ENCODE assay signal across 1 cellular context in the genomic region with DNA sequence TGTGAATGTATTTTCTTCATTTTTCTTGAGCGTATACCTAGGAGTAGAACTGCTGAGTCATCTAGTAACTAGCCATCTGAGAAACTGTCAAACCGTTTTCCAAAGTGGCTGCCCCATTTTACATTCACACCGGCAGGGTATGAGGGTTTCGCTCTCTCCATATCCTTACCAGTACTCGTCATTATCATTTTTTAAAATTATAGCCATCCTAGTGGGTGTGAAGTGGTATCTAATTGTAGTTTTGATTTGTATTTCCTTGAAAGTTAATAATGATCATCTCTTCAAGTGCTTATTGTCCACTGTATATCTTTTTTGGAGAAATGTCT.
TF ChIP-seq lines count a peak whose summit lies in the region.

No MANE protein-coding gene starts in this region.

TF ChIP-seq in K562, 482 proteins besides CTCF, POLR2A, EP300 and RAD21 (continued from another document and continues in another):
- TF ChIP-seq, protein P1, sequence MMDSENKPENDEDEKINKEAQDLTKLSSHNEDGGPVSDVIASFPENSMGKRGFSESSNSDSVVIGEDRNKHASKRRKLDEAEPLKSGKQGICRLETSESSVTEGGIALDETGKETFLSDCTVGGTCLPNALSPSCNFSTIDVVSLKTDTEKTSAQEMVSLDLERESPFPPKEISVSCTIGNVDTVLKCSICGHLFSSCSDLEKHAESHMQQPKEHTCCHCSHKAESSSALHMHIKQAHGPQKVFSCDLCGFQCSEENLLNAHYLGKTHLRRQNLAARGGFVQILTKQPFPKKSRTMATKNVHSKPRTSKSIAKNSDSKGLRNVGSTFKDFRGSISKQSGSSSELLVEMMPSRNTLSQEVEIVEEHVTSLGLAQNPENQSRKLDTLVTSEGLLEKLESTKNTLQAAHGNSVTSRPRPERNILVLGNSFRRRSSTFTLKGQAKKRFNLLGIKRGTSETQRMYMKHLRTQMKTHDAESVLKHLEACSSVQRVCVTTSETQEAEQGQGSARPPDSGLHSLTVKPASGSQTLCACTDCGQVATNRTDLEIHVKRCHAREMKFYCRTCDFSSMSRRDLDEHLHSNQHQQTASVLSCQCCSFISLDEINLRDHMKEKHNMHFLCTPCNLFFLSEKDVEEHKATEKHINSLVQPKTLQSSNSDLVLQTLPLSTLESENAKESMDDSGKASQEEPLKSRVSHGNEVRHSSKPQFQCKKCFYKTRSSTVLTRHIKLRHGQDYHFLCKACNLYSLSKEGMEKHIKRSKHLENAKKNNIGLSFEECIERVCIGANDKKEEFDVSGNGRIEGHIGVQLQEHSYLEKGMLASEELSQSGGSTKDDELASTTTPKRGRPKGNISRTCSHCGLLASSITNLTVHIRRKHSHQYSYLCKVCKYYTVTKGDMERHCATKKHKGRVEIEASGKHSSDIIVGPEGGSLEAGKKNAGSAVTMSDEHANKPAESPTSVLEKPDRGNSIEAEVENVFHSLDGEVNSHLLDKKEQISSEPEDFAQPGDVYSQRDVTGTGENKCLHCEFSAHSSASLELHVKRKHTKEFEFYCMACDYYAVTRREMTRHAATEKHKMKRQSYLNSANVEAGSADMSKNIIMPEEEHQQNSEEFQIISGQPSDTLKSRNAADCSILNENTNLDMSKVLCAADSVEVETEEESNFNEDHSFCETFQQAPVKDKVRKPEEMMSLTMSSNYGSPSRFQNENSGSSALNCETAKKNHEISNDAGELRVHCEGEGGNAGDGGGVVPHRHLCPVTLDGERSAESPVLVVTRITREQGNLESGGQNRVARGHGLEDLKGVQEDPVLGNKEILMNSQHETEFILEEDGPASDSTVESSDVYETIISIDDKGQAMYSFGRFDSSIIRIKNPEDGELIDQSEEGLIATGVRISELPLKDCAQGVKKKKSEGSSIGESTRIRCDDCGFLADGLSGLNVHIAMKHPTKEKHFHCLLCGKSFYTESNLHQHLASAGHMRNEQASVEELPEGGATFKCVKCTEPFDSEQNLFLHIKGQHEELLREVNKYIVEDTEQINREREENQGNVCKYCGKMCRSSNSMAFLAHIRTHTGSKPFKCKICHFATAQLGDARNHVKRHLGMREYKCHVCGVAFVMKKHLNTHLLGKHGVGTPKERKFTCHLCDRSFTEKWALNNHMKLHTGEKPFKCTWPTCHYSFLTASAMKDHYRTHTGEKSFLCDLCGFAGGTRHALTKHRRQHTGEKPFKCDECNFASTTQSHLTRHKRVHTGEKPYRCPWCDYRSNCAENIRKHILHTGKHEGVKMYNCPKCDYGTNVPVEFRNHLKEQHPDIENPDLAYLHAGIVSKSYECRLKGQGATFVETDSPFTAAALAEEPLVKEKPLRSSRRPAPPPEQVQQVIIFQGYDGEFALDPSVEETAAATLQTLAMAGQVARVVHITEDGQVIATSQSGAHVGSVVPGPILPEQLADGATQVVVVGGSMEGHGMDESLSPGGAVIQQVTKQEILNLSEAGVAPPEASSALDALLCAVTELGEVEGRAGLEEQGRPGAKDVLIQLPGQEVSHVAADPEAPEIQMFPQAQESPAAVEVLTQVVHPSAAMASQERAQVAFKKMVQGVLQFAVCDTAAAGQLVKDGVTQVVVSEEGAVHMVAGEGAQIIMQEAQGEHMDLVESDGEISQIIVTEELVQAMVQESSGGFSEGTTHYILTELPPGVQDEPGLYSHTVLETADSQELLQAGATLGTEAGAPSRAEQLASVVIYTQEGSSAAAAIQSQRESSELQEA (IDR thresholded peaks at IDR 0.05; ENCODE audit: low read depth), result no peak
- TF ChIP-seq MXI1 (IDR thresholded peaks at IDR 0.05; ENCODE audit: low read depth, low read length) (0 out of 2 replicates have a peak, but pooled peaks have one; percentile 42), PCBP2 (IDR thresholded peaks at IDR 0.05; ENCODE audit: low read depth, low read length, poor library complexity, severe bottlenecking) (no peak), EZH2 (IDR thresholded peaks at IDR 0.05; ENCODE audit: borderline replicate concordance, low read depth, low read length) (no peak), SMC3 (conservative IDR thresholded peaks at IDR 0.05; ENCODE audit: insufficient read depth, low read depth, low read length) (no peak), TRIM28 (IDR thresholded peaks at IDR 0.05) (peak; percentile 68; the same call in 1 of the 2 replicates), MAFF (IDR thresholded peaks at IDR 0.05; ENCODE audit: low read length) (peak; percentile 100), ZFP30 (CRISPR knock-in tag; IDR thresholded peaks at IDR 0.05; ENCODE audit: borderline replicate concordance) (no peak), GATAD2B (IDR thresholded peaks at IDR 0.05; ENCODE audit: borderline replicate concordance) (peak; percentile 82), NFE2 (IDR thresholded peaks at IDR 0.05; ENCODE audit: low read depth) (peak; percentile 99), YY1 (IDR thresholded peaks at IDR 0.05; ENCODE audit: borderline replicate concordance in 1 of 3, control insufficient read depth in 1 of 3, extremely low read depth in 1 of 3, insufficient read depth in 3 of 3, insufficient read length in 1 of 3, insufficient replicate concordance in 2 of 3, low read depth in 1 of 3, low read length in 2 of 3) (peak in 2 of 3 experiments; percentile 56 to 89), FOXM1 (IDR thresholded peaks at IDR 0.05; ENCODE audit: low read depth) (peak; percentile 45; the same call in 1 of the 2 replicates), FOXM1 (CRISPR knock-in tag; IDR thresholded peaks at IDR 0.05; ENCODE audit: low read depth) (no peak), TAF1 (IDR thresholded peaks at IDR 0.05; ENCODE audit: control insufficient read depth, extremely low read depth, insufficient read depth, low read length, severe bottlenecking) (peak; percentile 70), ARID3A (IDR thresholded peaks at IDR 0.05; ENCODE audit: borderline replicate concordance, low read depth, low read length) (0 out of 2 replicates have a peak, but pooled peaks have one; percentile 21), SREBF1 (IDR thresholded peaks at IDR 0.05; ENCODE audit: borderline replicate concordance, low read depth, low read length) (no peak), POLR2AphosphoS5 (IDR thresholded peaks at IDR 0.05; ENCODE audit: control insufficient read depth, insufficient read depth, low read depth, low read length) (peak; percentile 32; the same call in 1 of the 2 replicates), ZNF395 (CRISPR knock-in tag; IDR thresholded peaks at IDR 0.05) (peak; percentile 20; the same call in 1 of the 2 replicates), RBFOX2 (IDR thresholded peaks at IDR 0.05; ENCODE audit: low read depth, low read length) (peak; percentile 32; the same call in 1 of the 2 replicates), ZNF324 (CRISPR knock-in tag; IDR thresholded peaks at IDR 0.05) (no peak), SRSF3 (IDR thresholded peaks at IDR 0.05; ENCODE audit: insufficient read depth, low read length) (no peak), MEIS2 (IDR thresholded peaks at IDR 0.05; ENCODE audit: partially characterized antibody) (peak; percentile 33), SMARCA4 (IDR thresholded peaks at IDR 0.05) (peak; percentile 74), MTF1 (CRISPR knock-in tag; IDR thresholded peaks at IDR 0.05; ENCODE audit: borderline replicate concordance) (no peak), DMBX1 (CRISPR knock-in tag; IDR thresholded peaks at IDR 0.05; ENCODE audit: borderline replicate concordance) (0 out of 2 replicates have a peak, but pooled peaks have one; percentile 22), FOSL1 (tag; conservative IDR thresholded peaks at IDR 0.05) (0 out of 2 replicates have a peak, but pooled peaks have one; percentile 52), NCOA1 (IDR thresholded peaks at IDR 0.05; ENCODE audit: low read depth) (no peak), KLF13 (tag; IDR thresholded peaks at IDR 0.05; ENCODE audit: borderline replicate concordance, low read depth) (no peak), EP400 (IDR thresholded peaks at IDR 0.05) (peak; percentile 44; the same call in 1 of the 2 replicates), NCOA2 (IDR thresholded peaks at IDR 0.05; ENCODE audit: partially characterized antibody in 2 of 2) (peak in 1 of 2 experiments; percentile 42), LEF1 (IDR thresholded peaks at IDR 0.05) (peak; percentile 50; the same call in 1 of the 2 replicates), KLF1 (tag; IDR thresholded peaks at IDR 0.05) (no peak), ZEB2 (IDR thresholded peaks at IDR 0.05) (no peak), MAFG (tag; conservative IDR thresholded peaks at IDR 0.05) (peak; percentile 100), ZNF175 (CRISPR knock-in tag; IDR thresholded peaks at IDR 0.05; ENCODE audit: low read depth) (0 out of 2 replicates have a peak, but pooled peaks have one; percentile 48), HINFP (tag; conservative IDR thresholded peaks at IDR 0.05; ENCODE audit: low read depth) (no peak)
- TF ChIP-seq, protein P2, sequence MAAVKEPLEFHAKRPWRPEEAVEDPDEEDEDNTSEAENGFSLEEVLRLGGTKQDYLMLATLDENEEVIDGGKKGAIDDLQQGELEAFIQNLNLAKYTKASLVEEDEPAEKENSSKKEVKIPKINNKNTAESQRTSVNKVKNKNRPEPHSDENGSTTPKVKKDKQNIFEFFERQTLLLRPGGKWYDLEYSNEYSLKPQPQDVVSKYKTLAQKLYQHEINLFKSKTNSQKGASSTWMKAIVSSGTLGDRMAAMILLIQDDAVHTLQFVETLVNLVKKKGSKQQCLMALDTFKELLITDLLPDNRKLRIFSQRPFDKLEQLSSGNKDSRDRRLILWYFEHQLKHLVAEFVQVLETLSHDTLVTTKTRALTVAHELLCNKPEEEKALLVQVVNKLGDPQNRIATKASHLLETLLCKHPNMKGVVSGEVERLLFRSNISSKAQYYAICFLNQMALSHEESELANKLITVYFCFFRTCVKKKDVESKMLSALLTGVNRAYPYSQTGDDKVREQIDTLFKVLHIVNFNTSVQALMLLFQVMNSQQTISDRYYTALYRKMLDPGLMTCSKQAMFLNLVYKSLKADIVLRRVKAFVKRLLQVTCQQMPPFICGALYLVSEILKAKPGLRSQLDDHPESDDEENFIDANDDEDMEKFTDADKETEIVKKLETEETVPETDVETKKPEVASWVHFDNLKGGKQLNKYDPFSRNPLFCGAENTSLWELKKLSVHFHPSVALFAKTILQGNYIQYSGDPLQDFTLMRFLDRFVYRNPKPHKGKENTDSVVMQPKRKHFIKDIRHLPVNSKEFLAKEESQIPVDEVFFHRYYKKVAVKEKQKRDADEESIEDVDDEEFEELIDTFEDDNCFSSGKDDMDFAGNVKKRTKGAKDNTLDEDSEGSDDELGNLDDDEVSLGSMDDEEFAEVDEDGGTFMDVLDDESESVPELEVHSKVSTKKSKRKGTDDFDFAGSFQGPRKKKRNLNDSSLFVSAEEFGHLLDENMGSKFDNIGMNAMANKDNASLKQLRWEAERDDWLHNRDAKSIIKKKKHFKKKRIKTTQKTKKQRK (IDR thresholded peaks at IDR 0.05; ENCODE audit: borderline replicate concordance, low read depth, low read length), result no peak
- TF ChIP-seq, protein P3, sequence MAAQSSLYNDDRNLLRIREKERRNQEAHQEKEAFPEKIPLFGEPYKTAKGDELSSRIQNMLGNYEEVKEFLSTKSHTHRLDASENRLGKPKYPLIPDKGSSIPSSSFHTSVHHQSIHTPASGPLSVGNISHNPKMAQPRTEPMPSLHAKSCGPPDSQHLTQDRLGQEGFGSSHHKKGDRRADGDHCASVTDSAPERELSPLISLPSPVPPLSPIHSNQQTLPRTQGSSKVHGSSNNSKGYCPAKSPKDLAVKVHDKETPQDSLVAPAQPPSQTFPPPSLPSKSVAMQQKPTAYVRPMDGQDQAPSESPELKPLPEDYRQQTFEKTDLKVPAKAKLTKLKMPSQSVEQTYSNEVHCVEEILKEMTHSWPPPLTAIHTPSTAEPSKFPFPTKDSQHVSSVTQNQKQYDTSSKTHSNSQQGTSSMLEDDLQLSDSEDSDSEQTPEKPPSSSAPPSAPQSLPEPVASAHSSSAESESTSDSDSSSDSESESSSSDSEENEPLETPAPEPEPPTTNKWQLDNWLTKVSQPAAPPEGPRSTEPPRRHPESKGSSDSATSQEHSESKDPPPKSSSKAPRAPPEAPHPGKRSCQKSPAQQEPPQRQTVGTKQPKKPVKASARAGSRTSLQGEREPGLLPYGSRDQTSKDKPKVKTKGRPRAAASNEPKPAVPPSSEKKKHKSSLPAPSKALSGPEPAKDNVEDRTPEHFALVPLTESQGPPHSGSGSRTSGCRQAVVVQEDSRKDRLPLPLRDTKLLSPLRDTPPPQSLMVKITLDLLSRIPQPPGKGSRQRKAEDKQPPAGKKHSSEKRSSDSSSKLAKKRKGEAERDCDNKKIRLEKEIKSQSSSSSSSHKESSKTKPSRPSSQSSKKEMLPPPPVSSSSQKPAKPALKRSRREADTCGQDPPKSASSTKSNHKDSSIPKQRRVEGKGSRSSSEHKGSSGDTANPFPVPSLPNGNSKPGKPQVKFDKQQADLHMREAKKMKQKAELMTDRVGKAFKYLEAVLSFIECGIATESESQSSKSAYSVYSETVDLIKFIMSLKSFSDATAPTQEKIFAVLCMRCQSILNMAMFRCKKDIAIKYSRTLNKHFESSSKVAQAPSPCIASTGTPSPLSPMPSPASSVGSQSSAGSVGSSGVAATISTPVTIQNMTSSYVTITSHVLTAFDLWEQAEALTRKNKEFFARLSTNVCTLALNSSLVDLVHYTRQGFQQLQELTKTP (IDR thresholded peaks at IDR 0.05; ENCODE audit: low read depth in 1 of 2, partially characterized antibody in 2 of 2), result peak in 1 of 2 experiments; percentile 76
